ENCODE assay signal across 1 cellular context in genomic region chr4:59223292-59223941, GRCh38.
TF ChIP-seq lines count a peak whose summit lies in the region.

No MANE protein-coding gene starts in this region.

TF ChIP-seq in IMR-90, 13 proteins besides CTCF, POLR2A, EP300 and RAD21 (continued from another document):
- no peak for TF ChIP-seq ELK1 (IDR thresholded peaks at IDR 0.05; ENCODE audit: borderline replicate concordance, low read depth, low read length)
- TF ChIP-seq USF2 (IDR thresholded peaks at IDR 0.05; ENCODE audit: low read depth, low read length): no peak
- no peak for TF ChIP-seq MAZ (IDR thresholded peaks at IDR 0.05; ENCODE audit: borderline replicate concordance, low read depth, low read length)
- TF ChIP-seq NFE2L2 (IDR thresholded peaks at IDR 0.05; ENCODE audit: low read depth, low read length): no peak
- peak; percentile 52 for TF ChIP-seq MAFK (IDR thresholded peaks at IDR 0.05; ENCODE audit: low read depth, low read length)
- TF ChIP-seq RFX5 (IDR thresholded peaks at IDR 0.05; ENCODE audit: low read depth, low read length): no peak
- no peak for TF ChIP-seq MXI1 (IDR thresholded peaks at IDR 0.05; ENCODE audit: borderline replicate concordance, low read depth, low read length)
